7 cellular contexts compared by ENCODE assay signal in the genomic region with DNA sequence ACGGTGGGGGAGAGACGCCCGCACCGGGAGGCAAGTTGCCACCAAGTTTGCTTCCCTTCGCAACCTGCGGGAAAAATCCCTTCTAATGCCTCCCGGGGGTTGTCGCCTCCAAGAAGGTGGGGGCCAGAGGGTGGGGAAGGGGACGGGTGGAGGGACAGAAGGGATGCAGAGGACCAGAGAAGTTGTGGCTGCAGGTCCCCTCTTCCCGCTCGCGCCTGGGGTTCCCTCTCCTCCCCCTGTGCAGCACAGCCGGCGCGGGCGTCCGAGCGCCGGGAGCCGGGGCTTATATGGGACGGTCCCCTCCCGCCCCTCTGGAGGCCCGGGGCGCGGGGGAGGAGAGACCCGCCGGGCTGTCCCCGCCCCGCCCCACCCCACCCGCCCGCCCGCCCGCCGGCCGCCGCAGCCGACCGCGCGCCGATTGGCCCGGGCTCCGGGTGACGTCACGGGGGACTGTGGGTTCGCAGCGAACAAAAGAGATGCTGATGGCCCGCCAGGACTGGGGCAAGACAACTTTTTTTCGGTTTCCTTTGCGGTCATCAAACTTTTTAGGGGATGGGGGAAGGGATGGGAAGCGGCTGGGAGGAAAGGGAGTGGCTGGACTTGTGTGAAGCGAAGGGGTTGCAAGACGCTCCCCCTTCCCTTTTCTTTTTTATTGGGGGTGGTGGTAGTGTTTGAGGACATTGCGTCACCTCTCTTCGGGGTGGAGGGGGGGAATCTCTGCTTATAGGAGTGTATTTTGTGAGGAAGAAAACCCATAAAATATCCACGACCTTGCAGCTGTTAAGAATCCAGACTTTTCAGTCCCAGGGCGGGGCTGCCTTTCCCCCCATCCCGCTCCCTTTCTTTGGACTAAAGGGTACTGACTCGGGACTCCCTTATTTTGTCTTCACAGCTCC. TPM values are rescaled to one million over a fixed set of nuclear protein-coding genes. Genes with fewer than 3 reads are reported as not detected.
DNase-seq lines count a peak whose midpoint lies in the region; ATAC-seq and TF ChIP-seq lines count a peak whose summit lies in the region.

Gene FN1 (minus strand): TSS at position 260 of the 896 bp plus-strand sequence. CDS start 266 bp downstream, outside the sequence.

- peaks cover 14 to 19% of the 10 kb centered on the region in 2 donors for H3K4me1 Mint-ChIP-seq in effector memory CD8-positive, alpha-beta T cell (ENCODE audit: low read depth in 2 of 2)

- H3K9me3 ChIP-seq in lower lobe of right lung, result no peaks in the 10 kb centered on the region

- DNase-seq in NCI-H2196 treated with DMSO at 0.1 percent for 48 hours (lab: John Stamatoyannopoulos, UW; ENCODE audit: unreplicated experiment) (peak; percentile 9), lower lobe of right lung (peak; percentile 91)
- peak; percentile 79 for DNase-seq in activated CD8-positive, alpha-beta memory T cell treated with anti-CD3 and anti-CD28 coated beads for 24 hours
- peak; percentile 41 to 54 (median 51) for DNase-seq in effector memory CD8-positive, alpha-beta T cell
- peak; percentile 35 to 45 (median 39) for DNase-seq in stimulated activated CD4-positive, alpha-beta T cell treated with anti-CD3 and anti-CD28 coated beads, TNF-alpha, amount 100 ng/mL, for 4 hours (ENCODE audit: low read depth in 3 of 3)

- no peaks in the 10 kb centered on the region for H3K27me3 ChIP-seq in lower lobe of right lung (ENCODE audit: low read depth)

- no peak for TF ChIP-seq CTCF in lower lobe of right lung (IDR thresholded peaks at IDR 0.05)

- H3K4me3 ChIP-seq in lower lobe of right lung, result peak within 1 kb of the TSS; percentile 63

- peaks cover 0 to 2% of the 10 kb centered on the region in 2 donors for H3K9me3 Mint-ChIP-seq in effector memory CD8-positive, alpha-beta T cell

- H3K27ac Mint-ChIP-seq in effector memory CD8-positive, alpha-beta T cell, result peak within 1 kb of the TSS in 1 of 2 donors; percentile 29

- H3K27ac ChIP-seq in lower lobe of right lung, result peak within 1 kb of the TSS; percentile 89

- intact Hi-C loops in lower lobe of right lung (cut with DNase I), result no loop called here

- peak; percentile 86 for ATAC-seq in GM18502 (IDR thresholded peaks at IDR 0.05; ENCODE audit: poor library complexity, unreplicated experiment)
- peak; percentile 86 for ATAC-seq in HG02759 (IDR thresholded peaks at IDR 0.05; ENCODE audit: unreplicated experiment)
- ATAC-seq in effector memory CD8-positive, alpha-beta T cell (replicated peaks), result peak; percentile 83
- peak; percentile 94 to 96 for ATAC-seq in lower lobe of right lung

- peaks cover 20% of the 10 kb centered on the region for H3K4me1 ChIP-seq in lower lobe of right lung

- H3K36me3 Mint-ChIP-seq in effector memory CD8-positive, alpha-beta T cell (ENCODE audit: insufficient read depth), result no peaks in the 10 kb centered on the region

- peaks cover 72 to 85% of the 10 kb centered on the region in 2 donors for H3K27me3 Mint-ChIP-seq in effector memory CD8-positive, alpha-beta T cell

- no peaks in the 10 kb centered on the region for H3K36me3 ChIP-seq in lower lobe of right lung

- peak within 1 kb of the TSS; percentile 78 to 80 for H3K4me3 Mint-ChIP-seq in effector memory CD8-positive, alpha-beta T cell

RNA-seq across cellular contexts. Expression of gene FN1, which starts in this region (rescaled TPM):
- total RNA-seq in lower lobe of right lung, result 1,248 TPM

Comparison
In these comparisons a context has a peak if more than half of its experiments do, and no peak if none do; other contexts are left out.
1. Peak in every context shown above with its lines: DNase-seq, ATAC-seq, H3K4me3 ChIP-seq and H3K27ac ChIP-seq.
2. DNase-seq: peak in every context shown above with its lines; median percentile 91 in lower lobe of right lung; 79 in activated CD8-positive, alpha-beta memory T cell treated with anti-CD3 and anti-CD28 coated beads for 24 hours; 51 in effector memory CD8-positive, alpha-beta T cell; 39 in stimulated activated CD4-positive, alpha-beta T cell treated with anti-CD3 and anti-CD28 coated beads, TNF-alpha, amount 100 ng/mL, for 4 hours; 9 in NCI-H2196 treated with DMSO at 0.1 percent for 48 hours.